Comparison of ENCODE assay signal across 9 cellular contexts in the genomic region with DNA sequence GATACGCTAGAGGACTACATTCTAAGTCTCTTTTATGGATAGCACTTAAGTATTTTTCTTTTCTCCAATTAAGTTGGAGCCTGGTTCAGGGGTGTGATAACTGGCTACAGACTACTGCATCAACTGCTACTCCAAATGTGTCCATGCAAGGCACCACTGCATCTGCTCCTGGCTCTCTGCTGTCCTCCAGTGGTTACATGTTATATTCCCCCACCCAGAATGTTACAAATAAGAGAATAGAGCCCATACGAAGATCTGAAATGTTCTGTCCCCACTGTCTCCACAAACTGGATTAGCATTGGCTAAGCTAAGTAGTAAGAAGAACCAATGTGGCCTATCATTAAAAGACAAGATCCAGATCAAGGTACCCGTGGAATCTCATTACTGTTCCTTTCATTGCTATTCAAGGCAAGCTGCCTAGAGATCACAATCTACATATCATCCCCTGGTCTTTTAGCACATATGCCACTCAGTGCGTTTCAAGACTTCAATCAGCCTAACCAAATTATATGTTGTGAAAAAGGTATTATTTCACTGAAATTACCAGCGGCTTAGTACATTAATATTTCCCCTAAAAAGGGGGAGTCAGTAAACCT.
DNase-seq lines count a peak whose midpoint lies in the region; ATAC-seq, FAIRE-seq and TF ChIP-seq lines count a peak whose summit lies in the region.
"Had no signal": no experiment of that assay in that cellular context is flagged by ENCODE, and none has a peak within 500 bp of the region (broad histone marks: within the 10 kb centered on the region; RNA-seq: fewer than 3 reads in every experiment).

No MANE protein-coding gene starts in this region.

- TF ChIP-seq POLR2A in prostate gland (IDR thresholded peaks at IDR 0.05) (no peak), GM12892 (IDR thresholded peaks at IDR 0.05; ENCODE audit: low read depth, low read length) (no peak)

- H3K36me3 ChIP-seq in BJ (ENCODE audit: control insufficient read depth, insufficient read depth, low read length): no peaks in the 10 kb centered on the region
- H3K36me3 ChIP-seq in SJCRH30: no peaks in the 10 kb centered on the region
- no peaks in the 10 kb centered on the region for H3K36me3 ChIP-seq in prostate gland

- CTCF ChIA-PET in BJ (lab: Yijun Ruan, JAX): interaction anchor here (0.7 to 2.8 kb wide), 10 partner anchors 12 to 885 kb away, joined by 3 to 9 read pairs (median 4); no protein-coding TSS in a partner anchor

- POLR2A ChIA-PET in BJ (lab: Charles Lee): no interaction called here

- H3K27me3 ChIP-seq in BJ (ENCODE audit: control insufficient read depth, insufficient read depth, low read length) (no peaks in the 10 kb centered on the region), SJCRH30 (0 out of 2 replicates have a peak, but pooled peaks cover 7% of the 10 kb centered on the region), prostate gland (replicated peaks; ENCODE audit: insufficient read depth) (no peaks in the 10 kb centered on the region)

- intact Hi-C loops in prostate gland (cut with DNase I): loop anchor here (10.0 kb wide), 1 partner anchor 845 kb away; no protein-coding TSS in a partner anchor

- 46% methylated on average over 5 of the region's 5 CpGs for WGBS in prostate gland

- TF ChIP-seq CTCF in BJ (IDR thresholded peaks at IDR 0.05; ENCODE audit: insufficient read depth, low read depth, low read length) (peak; percentile 95), prostate gland (IDR thresholded peaks at IDR 0.05) (peak in 3 of 4 experiments; percentile 36 to 51 (median 45))

- FAIRE-seq in GM12892 (lab: Jason Lieb, UNC): no peak

- DNase-seq in BJ (ENCODE audit: low read depth) (no peak), KBM-7 (peak; percentile 67), SJCRH30 (peak; percentile 44 to 77), fibroblast of peridontal ligament (ENCODE audit: extremely low read depth) (peak; percentile 80), prostate gland (ENCODE audit: low spot score) (peak; percentile 4), GM12892 (ENCODE audit: insufficient read length) (no peak)

- ATAC-seq in GM18858 (IDR thresholded peaks at IDR 0.05; ENCODE audit: unreplicated experiment) (peak; percentile 49), GM21423 (IDR thresholded peaks at IDR 0.05; ENCODE audit: unreplicated experiment) (no peak)

- H3K4me3 ChIP-seq in BJ (ENCODE audit: low read depth, low read length) (no peak overlapping the region), SJCRH30 (no peak overlapping the region), prostate gland (no peak overlapping the region)
- H3K4me3 ChIP-seq: lung had no signal

- no peaks in the 10 kb centered on the region for H3K9me3 ChIP-seq in SJCRH30 (replicated peaks)
- H3K9me3 ChIP-seq in prostate gland: no peaks in the 10 kb centered on the region

- in situ Hi-C loops in KBM-7 (cut with MboI; ENCODE audit: low pct_unique_long_range_greater_than_20kb, low sequenced_read_pairs): no loop called here

- H3K4me1 ChIP-seq in SJCRH30: no peaks in the 10 kb centered on the region
- H3K4me1 ChIP-seq in prostate gland (replicated peaks): no peaks in the 10 kb centered on the region

- H3K27ac ChIP-seq in SJCRH30: no peak overlapping the region
- no peak overlapping the region for H3K27ac ChIP-seq in prostate gland

Comparison
In these comparisons a context has a peak if more than half of its experiments do, and no peak if none do; other contexts are left out.
1. DNase-seq: peak in KBM-7 (single experiment), SJCRH30 (2 of 2), fibroblast of peridontal ligament (single experiment) and prostate gland (single experiment); none in BJ (single experiment) and GM12892 (single experiment).